Comparison of ENCODE assay signal across 26 cellular contexts in the genomic region with DNA sequence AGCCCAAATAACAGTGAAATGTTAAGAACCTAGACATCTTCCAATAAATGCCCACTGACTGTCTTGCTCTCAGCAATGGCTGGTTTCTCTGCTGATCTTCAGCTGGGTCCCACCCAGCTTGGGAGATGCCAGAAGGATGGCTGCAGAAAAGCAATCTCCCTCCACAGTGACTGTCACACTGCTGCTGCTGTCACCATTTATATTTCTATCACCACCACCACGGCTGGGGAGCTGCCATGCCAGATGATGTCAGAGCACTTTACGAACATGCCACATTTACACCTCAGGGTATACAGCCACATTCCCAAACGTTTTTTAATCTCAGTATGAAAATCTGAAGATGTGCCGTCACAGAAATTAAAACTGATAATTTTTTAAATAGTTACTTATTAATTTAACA.
"Had no signal": no experiment of that assay in that cellular context is flagged by ENCODE, and none has a peak within 500 bp of the region (broad histone marks: within the 10 kb centered on the region; RNA-seq: fewer than 3 reads in every experiment).

No MANE protein-coding gene starts in this region.

- H3K4me1 Mint-ChIP-seq: immature natural killer cell; naive thymus-derived CD4-positive, alpha-beta T cell; stimulated activated effector memory CD8-positive, alpha-beta T cell treated with anti-CD3 and anti-CD28 coated beads, Interleukin-12 subunit alpha, Interleukin-12 subunit beta, amount 100 ng/mL, for 72 hours had no signal

- H3K27me3 ChIP-seq: left lung, pancreas, uterus had no signal

- H3K9me3 Mint-ChIP-seq: immature natural killer cell; natural killer cell treated with Interleukin-12 subunit alpha and Interleukin-12 subunit beta and Interleukin-15 and Interleukin-18, amount 100 ng/mL, for 72 hours; stimulated activated effector memory CD8-positive, alpha-beta T cell treated with anti-CD3 and anti-CD28 coated beads, Interleukin-12 subunit alpha, Interleukin-12 subunit beta, amount 100 ng/mL, for 72 hours; stimulated activated naive CD8-positive, alpha-beta T cell treated with anti-CD3 and anti-CD28 coated beads, Interleukin-15, Interleukin-2, amounts not matched to agents 100 ng/mL and 50 ng/mL, for 24 hours; type B pancreatic cell had no signal

- H3K27ac ChIP-seq: left lung, lower lobe of right lung, pancreas, prostate gland, spleen, suprapubic skin, thoracic aorta, tibial artery, uterus had no signal

- H3K36me3 Mint-ChIP-seq: immature natural killer cell; natural killer cell treated with Interleukin-12 subunit alpha and Interleukin-12 subunit beta and Interleukin-15 and Interleukin-18, amount 100 ng/mL, for 72 hours; stimulated activated effector memory CD8-positive, alpha-beta T cell treated with anti-CD3 and anti-CD28 coated beads, Interleukin-12 subunit alpha, Interleukin-12 subunit beta, amount 100 ng/mL, for 72 hours; type B pancreatic cell had no signal

- H3K4me1 ChIP-seq: left lung, lower lobe of right lung, pancreas, prostate gland, spleen, tibial artery, uterus had no signal

- H3K4me3 ChIP-seq: left lung, lower lobe of right lung, pancreas, prostate gland, spleen, suprapubic skin, thoracic aorta, tibial artery, uterus had no signal

- DNase-seq: hypothalamus; immature natural killer cell; kidney; left colon; left lung; lower lobe of right lung; mammary epithelial cell; mesenchymal stem cell; naive thymus-derived CD4-positive, alpha-beta T cell; pancreas; posterior cingulate gyrus; retina; right cardiac atrium; small intestine; spleen; stimulated activated CD4-positive, alpha-beta T cell treated with anti-CD3 and anti-CD28 coated beads, Interleukin-4, amount 100 ng/mL, for 24 hours; stimulated activated naive CD4-positive, alpha-beta T cell; tibial artery; uterus had no signal

- H3K9me3 ChIP-seq: left lung, lower lobe of right lung, pancreas, prostate gland, spleen, suprapubic skin, thoracic aorta, tibial artery, uterus had no signal

- H3K27ac Mint-ChIP-seq: immature natural killer cell; naive thymus-derived CD4-positive, alpha-beta T cell; natural killer cell treated with Interleukin-12 subunit alpha and Interleukin-12 subunit beta and Interleukin-15 and Interleukin-18, amount 100 ng/mL, for 72 hours; stimulated activated effector memory CD8-positive, alpha-beta T cell treated with anti-CD3 and anti-CD28 coated beads, Interleukin-12 subunit alpha, Interleukin-12 subunit beta, amount 100 ng/mL, for 72 hours; stimulated activated naive CD8-positive, alpha-beta T cell treated with anti-CD3 and anti-CD28 coated beads, Interleukin-15, Interleukin-2, amounts not matched to agents 100 ng/mL and 50 ng/mL, for 24 hours; type B pancreatic cell had no signal

- H3K36me3 ChIP-seq: left lung, lower lobe of right lung, pancreas, prostate gland, spleen, suprapubic skin, thoracic aorta, tibial artery, uterus had no signal

- H3K4me3 Mint-ChIP-seq: immature natural killer cell; naive thymus-derived CD4-positive, alpha-beta T cell; natural killer cell treated with Interleukin-12 subunit alpha and Interleukin-12 subunit beta and Interleukin-15 and Interleukin-18, amount 100 ng/mL, for 72 hours; stimulated activated effector memory CD8-positive, alpha-beta T cell treated with anti-CD3 and anti-CD28 coated beads, Interleukin-12 subunit alpha, Interleukin-12 subunit beta, amount 100 ng/mL, for 72 hours; stimulated activated naive CD8-positive, alpha-beta T cell treated with anti-CD3 and anti-CD28 coated beads, Interleukin-15, Interleukin-2, amounts not matched to agents 100 ng/mL and 50 ng/mL, for 24 hours; type B pancreatic cell had no signal
